1 cellular context compared by ENCODE assay signal in genomic region chr1:178541829-178542553, GRCh38.
TF ChIP-seq lines count a peak whose summit lies in the region.

No MANE protein-coding gene starts in this region.

TF ChIP-seq in SK-N-SH, 30 proteins besides CTCF, POLR2A, EP300 and RAD21 (continued from another document):
- TF ChIP-seq MAX (IDR thresholded peaks at IDR 0.05; ENCODE audit: low read depth) (peak; percentile 2; the same call in 1 of the 2 replicates), REST (IDR thresholded peaks at IDR 0.05; ENCODE audit: low read depth, low read length) (no peak), ZBTB33 (IDR thresholded peaks at IDR 0.05; ENCODE audit: borderline replicate concordance, low read depth) (no peak), RCOR1 (IDR thresholded peaks at IDR 0.05; ENCODE audit: low read length) (no peak; the same call in 1 of the 2 replicates), SMC3 (IDR thresholded peaks at IDR 0.05; ENCODE audit: low read depth, low read length) (no peak), RXRA (IDR thresholded peaks at IDR 0.05; ENCODE audit: borderline replicate concordance, low read depth) (no peak)
